2 cellular contexts compared by ENCODE assay signal in genomic region chr3:146052791-146053310, GRCh38.
TF ChIP-seq lines count a peak whose summit lies in the region.

No MANE protein-coding gene starts in this region.

TF ChIP-seq in IMR-90, 13 proteins besides CTCF, POLR2A, EP300 and RAD21:
- TF ChIP-seq CHD1 (IDR thresholded peaks at IDR 0.05; ENCODE audit: low read depth, low read length) (no peak), MAZ (IDR thresholded peaks at IDR 0.05; ENCODE audit: borderline replicate concordance, low read depth, low read length) (no peak), MAFK (IDR thresholded peaks at IDR 0.05; ENCODE audit: low read depth, low read length) (no peak), USF2 (IDR thresholded peaks at IDR 0.05; ENCODE audit: low read depth, low read length) (no peak)

TF ChIP-seq in K562, 482 proteins besides CTCF, POLR2A, EP300 and RAD21:
- TF ChIP-seq RFX1 (IDR thresholded peaks at IDR 0.05) (peak; percentile 33), FOXA3 (CRISPR knock-in tag; conservative IDR thresholded peaks at IDR 0.05 in 1 of 2, IDR thresholded peaks at IDR 0.05 in 1 of 2) (no peak), ZC3H4 (CRISPR knock-in tag; IDR thresholded peaks at IDR 0.05; ENCODE audit: borderline replicate concordance) (no peak), ZNF146 (CRISPR knock-in tag; IDR thresholded peaks at IDR 0.05; ENCODE audit: unreplicated experiment) (no peak), CEBPZ (IDR thresholded peaks at IDR 0.05; ENCODE audit: borderline replicate concordance, low read depth, low read length) (no peak), RNF219 (CRISPR knock-in tag; IDR thresholded peaks at IDR 0.05) (no peak), NBN (IDR thresholded peaks at IDR 0.05; ENCODE audit: low read depth) (no peak), CTCFL (IDR thresholded peaks at IDR 0.05; ENCODE audit: borderline replicate concordance, insufficient read depth, low read depth, low read length, poor library complexity, severe bottlenecking) (no peak)
